9 cellular contexts compared by ENCODE assay signal in the genomic region with DNA sequence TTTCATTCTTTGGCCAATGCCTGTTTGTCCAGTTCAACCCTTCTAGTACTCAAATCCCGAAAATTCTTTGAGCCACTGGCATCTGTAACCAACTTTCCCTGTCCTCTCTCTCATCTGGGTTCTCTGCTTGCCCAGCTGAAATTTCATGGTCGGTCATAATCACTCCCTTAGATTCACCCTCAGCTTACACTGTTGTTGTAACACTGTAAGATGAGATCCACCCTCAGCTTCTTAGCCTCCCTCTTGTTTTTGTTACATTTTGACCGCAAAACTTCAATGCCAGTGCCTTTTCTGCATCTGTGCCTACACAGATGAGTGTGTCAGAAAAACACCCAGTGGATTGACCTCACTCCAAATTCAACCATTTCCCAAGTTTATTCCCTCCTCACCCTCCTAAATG.
"Had no signal": no experiment of that assay in that cellular context is flagged by ENCODE, and none has a peak within 500 bp of the region (broad histone marks: within the 10 kb centered on the region; RNA-seq: fewer than 3 reads in every experiment).

No MANE protein-coding gene starts in this region.

- H3K4me1 ChIP-seq: HAP-1 had no signal

- H3K27ac ChIP-seq: GM23248, HL-60 had no signal

- H3K36me3 ChIP-seq: HAP-1 had no signal

- ATAC-seq: HCT116, HepG2 had no signal

- H3K9me3 ChIP-seq: HAP-1 had no signal

- H3K9ac ChIP-seq: GM23248 had no signal

- DNase-seq: GM23248, GOT3, H7, HFFc6, KBM-7 had no signal

- H2AFZ ChIP-seq: GM23248 had no signal

- H3K4me3 ChIP-seq: GM23248, HAP-1 had no signal
